Comparison of ENCODE assay signal across 13 cellular contexts in the genomic region with DNA sequence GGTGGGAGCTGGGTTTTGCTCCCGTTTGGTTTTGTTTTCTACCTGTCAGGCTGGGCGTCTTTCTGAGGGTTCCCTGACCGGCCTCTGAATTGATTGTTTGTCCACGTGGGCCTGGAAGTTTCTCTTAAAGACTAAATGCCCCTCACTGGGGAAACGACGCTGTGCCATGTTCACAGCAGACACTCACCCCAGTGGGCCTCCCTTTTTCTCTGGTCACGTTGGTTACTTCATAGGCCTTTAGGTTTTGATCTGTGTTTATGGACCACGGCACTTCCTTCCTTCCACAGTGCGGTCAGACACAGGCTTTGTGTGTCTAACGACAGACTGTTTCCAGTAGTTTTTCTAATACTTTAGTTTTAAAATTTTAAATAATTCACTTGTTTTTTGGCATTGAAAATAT. TPM values are rescaled to one million over a fixed set of nuclear protein-coding genes. Genes with fewer than 3 reads are reported as not detected.
A peak's percentile ranks its signal among the peaks of the same experiment; 100 is the strongest.
DNase-seq lines count a peak whose midpoint lies in the region; ATAC-seq and TF ChIP-seq lines count a peak whose summit lies in the region.
"Had no signal": no experiment of that assay in that cellular context is flagged by ENCODE, and none has a peak within 500 bp of the region (broad histone marks: within the 10 kb centered on the region; RNA-seq: fewer than 3 reads in every experiment).

No MANE protein-coding gene starts in this region.

- ATAC-seq in HG03460 (IDR thresholded peaks at IDR 0.05; ENCODE audit: unreplicated experiment) = no peak
- ATAC-seq in SK-N-SH treated with all-trans-retinoic acid at 6 μM for 48 hours = no peak
- ATAC-seq: foreskin keratinocyte, HCT116 had no signal

- H3K4me1 ChIP-seq in neutrophil (ENCODE audit: control insufficient read depth in 1 of 2, insufficient read depth in 1 of 2, low read depth in 1 of 2, low read length in 1 of 2) = peaks cover 27% of the 10 kb centered on the region in 2 experiments
- H3K4me1 ChIP-seq: foreskin keratinocyte had no signal

- intact Hi-C loops in posterior vena cava (cut with DNase I) = no loop called here

- peaks cover 33% of the 10 kb centered on the region for H3K4me1 Mint-ChIP-seq in activated naive CD8-positive, alpha-beta T cell (ENCODE audit: low read depth)

- DNase-seq in GDM1 (lab: John Stamatoyannopoulos, UW) = peak; percentile 28
- DNase-seq in posterior vena cava (ENCODE audit: low spot score) = no peak
- DNase-seq: adrenal gland, foreskin keratinocyte, kidney glomerular epithelial cell, occipital lobe had no signal

- H3K36me3 Mint-ChIP-seq in activated naive CD8-positive, alpha-beta T cell = peaks cover 5% of the 10 kb centered on the region

- peak overlapping the region; percentile 72 for H3K27ac Mint-ChIP-seq in activated naive CD8-positive, alpha-beta T cell

- H3K4me3 Mint-ChIP-seq in activated naive CD8-positive, alpha-beta T cell = peak overlapping the region; percentile 79

- peak overlapping the region; percentile 10 to 27 for H3K4me3 ChIP-seq in neutrophil (ENCODE audit: low read depth in 1 of 2, low read length in 1 of 2)
- H3K4me3 ChIP-seq: adrenal gland had no signal

- H3K27me3 ChIP-seq in neutrophil = peaks cover 10% of the 10 kb centered on the region
- H3K27me3 ChIP-seq: adrenal gland, foreskin keratinocyte had no signal

- no peaks in the 10 kb centered on the region for H3K27me3 Mint-ChIP-seq in activated naive CD8-positive, alpha-beta T cell

- no peak for TF ChIP-seq CTCF in neutrophil (IDR thresholded peaks at IDR 0.05)

- H3K9me3 ChIP-seq in KOPT-K1 (ENCODE audit: insufficient read depth, low read length, poor library complexity, severe bottlenecking) (no peaks in the 10 kb centered on the region), neutrophil (no peaks in the 10 kb centered on the region)
- H3K9me3 ChIP-seq: adrenal gland had no signal

- peaks cover 76% of the 10 kb centered on the region for H3K36me3 ChIP-seq in KOPT-K1 (ENCODE audit: insufficient read depth, low read length)
- H3K36me3 ChIP-seq in neutrophil = peaks cover 5% of the 10 kb centered on the region

- no peaks in the 10 kb centered on the region for H3K9me3 Mint-ChIP-seq in activated naive CD8-positive, alpha-beta T cell (ENCODE audit: low read depth)

- H3K27ac ChIP-seq in KOPT-K1 (ENCODE audit: low read depth, low read length, poor library complexity, severe bottlenecking) (peak overlapping the region; percentile 31), neutrophil (peak overlapping the region; percentile 14)
- H3K27ac ChIP-seq: adrenal gland, foreskin keratinocyte, KMS-11 had no signal

TF ChIP-seq in SK-N-SH treated with all-trans-retinoic acid at 6 μM for 48 hours, 23 proteins besides CTCF, POLR2A, EP300 and RAD21:
- TF ChIP-seq ZNF70 (CRISPR knock-in tag; IDR thresholded peaks at IDR 0.05) = no peak
- no peak for TF ChIP-seq ZFP3 (CRISPR knock-in tag; IDR thresholded peaks at IDR 0.05)
- TF ChIP-seq, protein P1, sequence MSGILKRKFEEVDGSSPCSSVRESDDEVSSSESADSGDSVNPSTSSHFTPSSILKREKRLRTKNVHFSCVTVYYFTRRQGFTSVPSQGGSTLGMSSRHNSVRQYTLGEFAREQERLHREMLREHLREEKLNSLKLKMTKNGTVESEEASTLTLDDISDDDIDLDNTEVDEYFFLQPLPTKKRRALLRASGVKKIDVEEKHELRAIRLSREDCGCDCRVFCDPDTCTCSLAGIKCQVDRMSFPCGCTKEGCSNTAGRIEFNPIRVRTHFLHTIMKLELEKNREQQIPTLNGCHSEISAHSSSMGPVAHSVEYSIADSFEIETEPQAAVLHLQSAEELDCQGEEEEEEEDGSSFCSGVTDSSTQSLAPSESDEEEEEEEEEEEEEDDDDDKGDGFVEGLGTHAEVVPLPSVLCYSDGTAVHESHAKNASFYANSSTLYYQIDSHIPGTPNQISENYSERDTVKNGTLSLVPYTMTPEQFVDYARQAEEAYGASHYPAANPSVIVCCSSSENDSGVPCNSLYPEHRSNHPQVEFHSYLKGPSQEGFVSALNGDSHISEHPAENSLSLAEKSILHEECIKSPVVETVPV (CRISPR knock-in tag; IDR thresholded peaks at IDR 0.05) = no peak
- TF ChIP-seq, protein P2, sequence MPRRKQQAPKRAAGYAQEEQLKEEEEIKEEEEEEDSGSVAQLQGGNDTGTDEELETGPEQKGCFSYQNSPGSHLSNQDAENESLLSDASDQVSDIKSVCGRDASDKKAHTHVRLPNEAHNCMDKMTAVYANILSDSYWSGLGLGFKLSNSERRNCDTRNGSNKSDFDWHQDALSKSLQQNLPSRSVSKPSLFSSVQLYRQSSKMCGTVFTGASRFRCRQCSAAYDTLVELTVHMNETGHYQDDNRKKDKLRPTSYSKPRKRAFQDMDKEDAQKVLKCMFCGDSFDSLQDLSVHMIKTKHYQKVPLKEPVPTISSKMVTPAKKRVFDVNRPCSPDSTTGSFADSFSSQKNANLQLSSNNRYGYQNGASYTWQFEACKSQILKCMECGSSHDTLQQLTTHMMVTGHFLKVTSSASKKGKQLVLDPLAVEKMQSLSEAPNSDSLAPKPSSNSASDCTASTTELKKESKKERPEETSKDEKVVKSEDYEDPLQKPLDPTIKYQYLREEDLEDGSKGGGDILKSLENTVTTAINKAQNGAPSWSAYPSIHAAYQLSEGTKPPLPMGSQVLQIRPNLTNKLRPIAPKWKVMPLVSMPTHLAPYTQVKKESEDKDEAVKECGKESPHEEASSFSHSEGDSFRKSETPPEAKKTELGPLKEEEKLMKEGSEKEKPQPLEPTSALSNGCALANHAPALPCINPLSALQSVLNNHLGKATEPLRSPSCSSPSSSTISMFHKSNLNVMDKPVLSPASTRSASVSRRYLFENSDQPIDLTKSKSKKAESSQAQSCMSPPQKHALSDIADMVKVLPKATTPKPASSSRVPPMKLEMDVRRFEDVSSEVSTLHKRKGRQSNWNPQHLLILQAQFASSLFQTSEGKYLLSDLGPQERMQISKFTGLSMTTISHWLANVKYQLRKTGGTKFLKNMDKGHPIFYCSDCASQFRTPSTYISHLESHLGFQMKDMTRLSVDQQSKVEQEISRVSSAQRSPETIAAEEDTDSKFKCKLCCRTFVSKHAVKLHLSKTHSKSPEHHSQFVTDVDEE (CRISPR knock-in tag; IDR thresholded peaks at IDR 0.05) = no peak
- TF ChIP-seq CSDC2 (CRISPR knock-in tag; IDR thresholded peaks at IDR 0.05) = no peak
- TF ChIP-seq PPARA (CRISPR knock-in tag; IDR thresholded peaks at IDR 0.05; ENCODE audit: borderline replicate concordance) = no peak
- TF ChIP-seq ZNF8 (CRISPR knock-in tag; IDR thresholded peaks at IDR 0.05) = no peak
- TF ChIP-seq ZNF565 (CRISPR knock-in tag; conservative IDR thresholded peaks at IDR 0.05; ENCODE audit: low read depth) = no peak
- no peak for TF ChIP-seq GLIS3 (CRISPR knock-in tag; IDR thresholded peaks at IDR 0.05)
- no peak for TF ChIP-seq BACH2 (CRISPR knock-in tag; IDR thresholded peaks at IDR 0.05; ENCODE audit: borderline replicate concordance)
- TF ChIP-seq, protein P3, sequence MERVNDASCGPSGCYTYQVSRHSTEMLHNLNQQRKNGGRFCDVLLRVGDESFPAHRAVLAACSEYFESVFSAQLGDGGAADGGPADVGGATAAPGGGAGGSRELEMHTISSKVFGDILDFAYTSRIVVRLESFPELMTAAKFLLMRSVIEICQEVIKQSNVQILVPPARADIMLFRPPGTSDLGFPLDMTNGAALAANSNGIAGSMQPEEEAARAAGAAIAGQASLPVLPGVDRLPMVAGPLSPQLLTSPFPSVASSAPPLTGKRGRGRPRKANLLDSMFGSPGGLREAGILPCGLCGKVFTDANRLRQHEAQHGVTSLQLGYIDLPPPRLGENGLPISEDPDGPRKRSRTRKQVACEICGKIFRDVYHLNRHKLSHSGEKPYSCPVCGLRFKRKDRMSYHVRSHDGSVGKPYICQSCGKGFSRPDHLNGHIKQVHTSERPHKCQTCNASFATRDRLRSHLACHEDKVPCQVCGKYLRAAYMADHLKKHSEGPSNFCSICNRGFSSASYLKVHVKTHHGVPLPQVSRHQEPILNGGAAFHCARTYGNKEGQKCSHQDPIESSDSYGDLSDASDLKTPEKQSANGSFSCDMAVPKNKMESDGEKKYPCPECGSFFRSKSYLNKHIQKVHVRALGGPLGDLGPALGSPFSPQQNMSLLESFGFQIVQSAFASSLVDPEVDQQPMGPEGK (CRISPR knock-in tag; IDR thresholded peaks at IDR 0.05; ENCODE audit: borderline replicate concordance) = no peak
- TF ChIP-seq SNAI2 (CRISPR knock-in tag; IDR thresholded peaks at IDR 0.05) = no peak
- TF ChIP-seq RARB (CRISPR knock-in tag; IDR thresholded peaks at IDR 0.05) = no peak
- no peak for TF ChIP-seq ARNTL (CRISPR knock-in tag; IDR thresholded peaks at IDR 0.05; ENCODE audit: borderline replicate concordance, low read depth)
- TF ChIP-seq ESRRG (CRISPR knock-in tag; IDR thresholded peaks at IDR 0.05) = no peak
- TF ChIP-seq, protein P4, sequence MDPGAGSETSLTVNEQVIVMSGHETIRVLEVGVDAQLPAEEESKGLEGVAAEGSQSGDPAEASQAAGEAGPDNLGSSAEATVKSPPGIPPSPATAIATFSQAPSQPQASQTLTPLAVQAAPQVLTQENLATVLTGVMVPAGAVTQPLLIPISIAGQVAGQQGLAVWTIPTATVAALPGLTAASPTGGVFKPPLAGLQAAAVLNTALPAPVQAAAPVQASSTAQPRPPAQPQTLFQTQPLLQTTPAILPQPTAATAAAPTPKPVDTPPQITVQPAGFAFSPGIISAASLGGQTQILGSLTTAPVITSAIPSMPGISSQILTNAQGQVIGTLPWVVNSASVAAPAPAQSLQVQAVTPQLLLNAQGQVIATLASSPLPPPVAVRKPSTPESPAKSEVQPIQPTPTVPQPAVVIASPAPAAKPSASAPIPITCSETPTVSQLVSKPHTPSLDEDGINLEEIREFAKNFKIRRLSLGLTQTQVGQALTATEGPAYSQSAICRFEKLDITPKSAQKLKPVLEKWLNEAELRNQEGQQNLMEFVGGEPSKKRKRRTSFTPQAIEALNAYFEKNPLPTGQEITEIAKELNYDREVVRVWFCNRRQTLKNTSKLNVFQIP (CRISPR knock-in tag; IDR thresholded peaks at IDR 0.05; ENCODE audit: borderline replicate concordance, low read depth) = no peak

RNA-seq across cellular contexts. Expression of a gene that starts 20.1 kb away (rescaled TPM):
- total RNA-seq in posterior vena cava = 10 to 100 TPM; 54.4 to 55.1 TPM

RNA-seq across cellular contexts. Expression of a gene that starts 37.7 kb away (rescaled TPM):
- 10 to 100 TPM in 1 of 2 donors, 1 to 10 TPM in 1; 8.7 to 12.8 TPM for total RNA-seq in posterior vena cava

RNA-seq across cellular contexts. Expression of a gene that starts 43.8 kb away (rescaled TPM):
- 10 to 100 TPM; 59.7 to 75.8 TPM for total RNA-seq in posterior vena cava
